Comparison of ENCODE assay signal across 30 cellular contexts in genomic region chr5:6355294-6355693, GRCh38.
"Had no signal": no experiment of that assay in that cellular context is flagged by ENCODE, and none has a peak within 500 bp of the region (broad histone marks: within the 10 kb centered on the region; RNA-seq: fewer than 3 reads in every experiment).

No MANE protein-coding gene starts in this region.

- H3K36me3 ChIP-seq: ovary, right lobe of liver, transverse colon, upper lobe of right lung, uterus had no signal

- H3K4me3 ChIP-seq: ovary, psoas muscle, right lobe of liver, sigmoid colon, suprapubic skin, testis, tibial artery, transverse colon, upper lobe of right lung, uterus had no signal

- H3K27ac Mint-ChIP-seq: progenitor cell of endocrine pancreas; stimulated activated memory B cell treated with anti-CD40 and anti-IgM and Interleukin-4, amounts not matched to agents 10 μg/mL and 1 μg/mL and 100 μg/mL, for 72 hours; type B pancreatic cell had no signal

- DNase-seq: naive B cell; naive thymus-derived CD8-positive, alpha-beta T cell; nephron progenitor cell; occipital lobe; ovary; posterior cingulate gyrus; psoas muscle; right lobe of liver; sigmoid colon; small intestine; stimulated activated CD4-positive, alpha-beta T cell treated with anti-CD3 and anti-CD28 coated beads, Interleukin-15, amount 100 ng/mL, for 24 hours; stimulated activated CD4-positive, alpha-beta T cell treated with anti-CD3 and anti-CD28 coated beads, Interleukin-2, amount 100 ng/mL, for 24 hours; stimulated activated CD4-positive, alpha-beta T cell treated with anti-CD3 and anti-CD28 coated beads, Interleukin-2, amount 100 ng/mL, for 48 hours; stimulated activated naive CD4-positive, alpha-beta T cell; stimulated activated naive CD8-positive, alpha-beta T cell treated with anti-CD3 and anti-CD28 coated beads, Interleukin-15, amount 100 ng/mL, for 72 hours; stimulated activated naive CD8-positive, alpha-beta T cell treated with anti-CD3 and anti-CD28 coated beads, Interleukin-15, Interleukin-2, amounts not matched to agents 100 U/mL and 50 U/mL, for 24 hours; substantia nigra; testis; transverse colon; upper lobe of right lung; uterus had no signal

- H3K27me3 Mint-ChIP-seq: naive B cell; naive thymus-derived CD8-positive, alpha-beta T cell; stimulated activated memory B cell treated with anti-CD40 and anti-IgM and Interleukin-4, amounts not matched to agents 10 μg/mL and 1 μg/mL and 100 μg/mL, for 72 hours; stimulated activated naive CD8-positive, alpha-beta T cell treated with anti-CD3 and anti-CD28 coated beads, Interleukin-15, amount 100 ng/mL, for 72 hours had no signal

- H3K27ac ChIP-seq: ovary, parathyroid adenoma, psoas muscle, right lobe of liver, sigmoid colon, suprapubic skin, testis, tibial artery, transverse colon, upper lobe of right lung, uterus had no signal

- H3K9me3 Mint-ChIP-seq: naive B cell; naive thymus-derived CD8-positive, alpha-beta T cell; natural killer cell treated with Interleukin-12 subunit alpha and Interleukin-12 subunit beta and Interleukin-15 and Interleukin-18, amount 100 ng/mL, for 72 hours; nephron progenitor cell; neural crest cell; stimulated activated naive CD8-positive, alpha-beta T cell treated with anti-CD3 and anti-CD28 coated beads, Interleukin-15, amount 100 ng/mL, for 72 hours; type B pancreatic cell had no signal

- H3K36me3 Mint-ChIP-seq: natural killer cell treated with Interleukin-12 subunit alpha and Interleukin-12 subunit beta and Interleukin-15 and Interleukin-18, amount 100 ng/mL, for 72 hours; type B pancreatic cell had no signal

- H2AFZ ChIP-seq: parathyroid adenoma had no signal

- H3K79me2 ChIP-seq: parathyroid adenoma had no signal

- ATAC-seq: naive thymus-derived CD8-positive, alpha-beta T cell; psoas muscle; right cardiac atrium; right lobe of liver; stimulated activated memory B cell treated with anti-CD40 and anti-IgM and Interleukin-4, amounts not matched to agents 10 μg/mL and 1 μg/mL and 100 μg/mL, for 72 hours; stimulated activated naive CD8-positive, alpha-beta T cell treated with anti-CD3 and anti-CD28 coated beads, Interleukin-15, amount 100 ng/mL, for 72 hours; stimulated activated naive CD8-positive, alpha-beta T cell treated with anti-CD3 and anti-CD28 coated beads, Interleukin-15, Interleukin-2, amounts not matched to agents 100 U/mL and 50 U/mL, for 24 hours; upper lobe of right lung had no signal

- H3K4me3 Mint-ChIP-seq: naive B cell; naive thymus-derived CD8-positive, alpha-beta T cell; natural killer cell treated with Interleukin-12 subunit alpha and Interleukin-12 subunit beta and Interleukin-15 and Interleukin-18, amount 100 ng/mL, for 72 hours; nephron progenitor cell; neural crest cell; stimulated activated memory B cell treated with anti-CD40 and anti-IgM and Interleukin-4, amounts not matched to agents 10 μg/mL and 1 μg/mL and 100 μg/mL, for 72 hours; stimulated activated naive CD8-positive, alpha-beta T cell treated with anti-CD3 and anti-CD28 coated beads, Interleukin-15, amount 100 ng/mL, for 72 hours; type B pancreatic cell had no signal

- H3K9ac ChIP-seq: parathyroid adenoma had no signal

- H3K9me3 ChIP-seq: ovary, psoas muscle, right lobe of liver, sigmoid colon, suprapubic skin, testis, tibial artery, transverse colon, upper lobe of right lung, uterus had no signal

- H3K4me1 Mint-ChIP-seq: nephron progenitor cell had no signal

- H3K27me3 ChIP-seq: ovary, right lobe of liver, sigmoid colon, suprapubic skin, testis, tibial artery, transverse colon, upper lobe of right lung, uterus had no signal

- H3K4me1 ChIP-seq: parathyroid adenoma, psoas muscle, right lobe of liver, sigmoid colon, suprapubic skin, testis, tibial artery, transverse colon, upper lobe of right lung, uterus had no signal
